21 cellular contexts compared by ENCODE assay signal in genomic region chr13:35388456-35388855, GRCh38.
DNase-seq lines count a peak whose midpoint lies in the region; ATAC-seq, FAIRE-seq and TF ChIP-seq lines count a peak whose summit lies in the region.
"Had no signal": no experiment of that assay in that cellular context is flagged by ENCODE, and none has a peak within 500 bp of the region (broad histone marks: within the 10 kb centered on the region; RNA-seq: fewer than 3 reads in every experiment).

No MANE protein-coding gene starts in this region.

- no peak for ATAC-seq in HG03280 (IDR thresholded peaks at IDR 0.05; ENCODE audit: unreplicated experiment)
- ATAC-seq in HG03565 (IDR thresholded peaks at IDR 0.05; ENCODE audit: unreplicated experiment) = no peak
- ATAC-seq: activated naive CD8-positive, alpha-beta T cell treated with anti-CD3 and anti-CD28 coated beads, Interleukin-2, amount 50 U/mL, for 24 hours; gastrocnemius medialis had no signal

- no peaks in the 10 kb centered on the region for H3K36me3 Mint-ChIP-seq in neural crest cell (ENCODE audit: low read depth)
- H3K36me3 Mint-ChIP-seq: naive B cell had no signal

- DNase-seq in NCI-H146 treated with DMSO at 0.1 percent for 48 hours (lab: John Stamatoyannopoulos, UW; ENCODE audit: unreplicated experiment) = peak; percentile 55
- peak; percentile 54 for DNase-seq in fibroblast of gingiva (ENCODE audit: low read depth)
- no peak for DNase-seq in neural crest cell (ENCODE audit: low read depth, low spot score)
- no peak for DNase-seq in activated naive CD4-positive, alpha-beta T cell (lab: John Stamatoyannopoulos, UW)
- no peak for DNase-seq in RWPE1 (ENCODE audit: low spot score)
- DNase-seq: ACHN; activated naive CD8-positive, alpha-beta T cell treated with anti-CD3 and anti-CD28 coated beads, Interleukin-2, amount 50 U/mL, for 24 hours; CD4-positive, alpha-beta T cell; central memory CD4-positive, alpha-beta T cell; DMS53; effector CD8-positive, alpha-beta T cell; gastrocnemius medialis; HCEC 1CT; naive B cell; NCI-H1436; NCI-H446; stimulated activated naive CD4-positive, alpha-beta T cell treated with Interleukin-2 at 50 U/mL for 16 hours had no signal

- CTCF ChIA-PET in RWPE1 (lab: Yijun Ruan, JAX) = no interaction called here

- no peaks in the 10 kb centered on the region for H3K9me3 Mint-ChIP-seq in neural crest cell
- H3K9me3 Mint-ChIP-seq: activated naive CD8-positive, alpha-beta T cell treated with anti-CD3 and anti-CD28 coated beads, Interleukin-2, amount 50 U/mL, for 24 hours; CD4-positive, alpha-beta T cell had no signal

- TF ChIP-seq CTCF in neural crest cell (conservative IDR thresholded peaks at IDR 0.05) = no peak
- TF ChIP-seq CTCF in RWPE1 (conservative IDR thresholded peaks at IDR 0.05; ENCODE audit: low read depth) = no peak

- POLR2A ChIA-PET in RWPE1 (lab: Yijun Ruan, JAX; ENCODE audit: low non-redundant PET) = no interaction called here

- FAIRE-seq in A204.1 (lab: Jason Lieb, UNC) = peak; percentile 35
- FAIRE-seq: HTR-8/SVneo had no signal

- H3K4me1 Mint-ChIP-seq in neural crest cell = peaks cover 27% of the 10 kb centered on the region
- H3K4me1 Mint-ChIP-seq: activated naive CD8-positive, alpha-beta T cell treated with anti-CD3 and anti-CD28 coated beads, Interleukin-2, amount 50 U/mL, for 24 hours; naive B cell had no signal

- H3K27ac Mint-ChIP-seq in neural crest cell (ENCODE audit: unreplicated experiment) = peak overlapping the region; percentile 88
- H3K27ac Mint-ChIP-seq: activated naive CD8-positive, alpha-beta T cell treated with anti-CD3 and anti-CD28 coated beads, Interleukin-2, amount 50 U/mL, for 24 hours; CD4-positive, alpha-beta T cell; naive B cell had no signal

- no peak overlapping the region for H3K27ac ChIP-seq in RWPE1

- H3K4me3 Mint-ChIP-seq in neural crest cell = peak overlapping the region; percentile 3
- H3K4me3 Mint-ChIP-seq: activated naive CD8-positive, alpha-beta T cell treated with anti-CD3 and anti-CD28 coated beads, Interleukin-2, amount 50 U/mL, for 24 hours; CD4-positive, alpha-beta T cell; naive B cell had no signal

- no peaks in the 10 kb centered on the region for H3K27me3 Mint-ChIP-seq in neural crest cell (ENCODE audit: low read depth)
- H3K27me3 Mint-ChIP-seq: activated naive CD8-positive, alpha-beta T cell treated with anti-CD3 and anti-CD28 coated beads, Interleukin-2, amount 50 U/mL, for 24 hours; CD4-positive, alpha-beta T cell; naive B cell had no signal

Comparison
In these comparisons a context has a peak if more than half of its experiments do, and no peak if none do; other contexts are left out.
1. DNase-seq: peak in NCI-H146 treated with DMSO at 0.1 percent for 48 hours (single experiment) and fibroblast of gingiva (single experiment); none in neural crest cell (single experiment), activated naive CD4-positive, alpha-beta T cell (0 of 4) and RWPE1 (single experiment).